Comparison of ENCODE assay signal across 1 cellular context in the genomic region with DNA sequence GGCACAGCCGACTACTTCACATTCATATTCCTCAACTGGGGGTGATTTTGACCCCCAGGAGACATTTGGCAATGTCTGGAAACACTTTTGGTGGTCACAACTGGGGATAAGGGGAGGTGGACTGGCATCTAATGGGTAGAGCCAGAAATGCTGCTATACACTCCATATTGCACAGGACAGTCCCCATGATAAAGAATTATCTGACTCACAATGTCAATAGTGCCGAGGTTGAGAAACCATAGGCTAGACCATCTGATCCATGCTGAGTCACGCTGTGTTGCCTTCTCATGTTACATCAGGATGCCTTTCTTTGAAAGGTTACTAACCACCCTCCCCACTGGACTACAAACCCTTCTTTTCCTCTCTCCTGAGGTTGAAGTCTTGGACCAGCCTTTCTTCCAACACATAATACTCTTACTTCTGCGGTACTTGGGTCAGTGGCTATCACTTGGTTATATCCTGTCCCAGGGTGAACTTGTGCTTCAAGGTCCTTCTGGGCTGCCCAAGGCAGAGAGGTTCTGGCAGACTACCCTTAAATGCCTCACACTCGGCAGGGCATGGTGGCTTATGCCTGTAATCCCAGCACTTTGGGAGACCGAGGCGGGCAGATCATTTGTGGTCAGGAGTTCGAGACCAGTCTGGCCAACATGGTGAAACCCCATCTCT.
TF ChIP-seq lines count a peak whose summit lies in the region.

No MANE protein-coding gene starts in this region.

TF ChIP-seq in HepG2, 621 proteins besides CTCF, POLR2A, EP300 and RAD21 (continued from another document and continues in another):
- 0 out of 2 replicates have a peak, but pooled peaks have one; percentile 11 for TF ChIP-seq FUBP1 (CRISPR knock-in tag; IDR thresholded peaks at IDR 0.05; ENCODE audit: borderline replicate concordance)
- peak; percentile 75; the same call in 1 of the 2 replicates for TF ChIP-seq DRAP1 (CRISPR knock-in tag; IDR thresholded peaks at IDR 0.05)
- TF ChIP-seq DNMT1 (CRISPR knock-in tag; IDR thresholded peaks at IDR 0.05) = no peak
- peak; percentile 100 for TF ChIP-seq FOSL2 (CRISPR knock-in tag; IDR thresholded peaks at IDR 0.05)
- peak; percentile 58; the same call in 1 of the 2 replicates for TF ChIP-seq GATA4 (IDR thresholded peaks at IDR 0.05; ENCODE audit: borderline replicate concordance, low read depth)
- TF ChIP-seq ZSCAN30 (CRISPR knock-in tag; IDR thresholded peaks at IDR 0.05) = no peak
- TF ChIP-seq ZNF530 (CRISPR knock-in tag; IDR thresholded peaks at IDR 0.05; ENCODE audit: low read depth) = no peak
- TF ChIP-seq ZNF770 (CRISPR knock-in tag; IDR thresholded peaks at IDR 0.05) = no peak
- TF ChIP-seq TBX3 (IDR thresholded peaks at IDR 0.05; ENCODE audit: borderline replicate concordance) = peak; percentile 30; the same call in 1 of the 2 replicates
- TF ChIP-seq, protein P1, sequence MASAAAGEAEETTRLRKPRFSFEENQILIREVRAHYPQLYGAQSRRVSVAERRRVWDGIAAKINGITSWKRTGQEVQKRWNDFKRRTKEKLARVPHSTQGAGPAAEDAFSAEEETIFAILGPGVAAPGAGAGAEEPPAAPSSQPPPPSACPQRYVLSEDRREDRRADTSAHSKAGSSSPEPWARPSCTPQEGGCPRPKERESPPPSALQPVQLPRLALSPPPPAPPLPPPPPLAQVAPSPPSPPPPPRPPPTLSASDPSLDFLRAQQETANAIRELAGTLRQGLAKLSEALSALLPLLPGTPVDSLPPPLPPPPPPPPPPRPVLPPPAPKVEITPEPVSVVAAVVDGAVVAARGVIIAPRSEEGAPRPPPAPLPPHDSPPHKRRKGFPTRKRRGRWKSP (CRISPR knock-in tag; IDR thresholded peaks at IDR 0.05) = no peak
- TF ChIP-seq SMYD3 (CRISPR knock-in tag; IDR thresholded peaks at IDR 0.05) = 0 out of 2 replicates have a peak, but pooled peaks have one; percentile 26
- peak; percentile 59; the same call in 1 of the 2 replicates for TF ChIP-seq ARNTL (CRISPR knock-in tag; IDR thresholded peaks at IDR 0.05)
- peak; percentile 82; the same call in 1 of the 2 replicates for TF ChIP-seq YEATS2 (CRISPR knock-in tag; IDR thresholded peaks at IDR 0.05; ENCODE audit: borderline replicate concordance)
- TF ChIP-seq PITX1 (CRISPR knock-in tag; IDR thresholded peaks at IDR 0.05) = peak; percentile 26; the same call in 1 of the 2 replicates
- TF ChIP-seq CBFB (CRISPR knock-in tag; IDR thresholded peaks at IDR 0.05) = peak; percentile 82
- TF ChIP-seq REPIN1 (CRISPR knock-in tag; IDR thresholded peaks at IDR 0.05; ENCODE audit: borderline replicate concordance, low read depth) = 0 out of 2 replicates have a peak, but pooled peaks have one; percentile 73
- TF ChIP-seq NR2F1 (CRISPR knock-in tag; IDR thresholded peaks at IDR 0.05) = 0 out of 4 replicates have a peak, but pooled peaks of 1 of the 2 experiments have one; percentile 13
- TF ChIP-seq FOSL1 (CRISPR knock-in tag; IDR thresholded peaks at IDR 0.05; ENCODE audit: borderline replicate concordance) = peak; percentile 98
- TF ChIP-seq ZHX2 (IDR thresholded peaks at IDR 0.05; ENCODE audit: low read depth) = peak; percentile 58; the same call in 1 of the 2 replicates
- TF ChIP-seq ZHX2 (CRISPR knock-in tag; IDR thresholded peaks at IDR 0.05; ENCODE audit: borderline replicate concordance) = no peak
- peak; percentile 89 for TF ChIP-seq KDM1A (CRISPR knock-in tag; IDR thresholded peaks at IDR 0.05)
- TF ChIP-seq ZMYM3 (CRISPR knock-in tag; IDR thresholded peaks at IDR 0.05) = peak; percentile 84; the same call in 1 of the 2 replicates
- TF ChIP-seq ZNF792 (CRISPR knock-in tag; IDR thresholded peaks at IDR 0.05) = peak; percentile 94
- 0 out of 2 replicates have a peak, but pooled peaks have one; percentile 80 for TF ChIP-seq KDM3A (CRISPR knock-in tag; IDR thresholded peaks at IDR 0.05; ENCODE audit: low read depth)
- TF ChIP-seq KDM4B (CRISPR knock-in tag; IDR thresholded peaks at IDR 0.05) = peak; percentile 90; the same call in 1 of the 2 replicates
- TF ChIP-seq ZSCAN25 (CRISPR knock-in tag; IDR thresholded peaks at IDR 0.05) = no peak
- TF ChIP-seq GATAD2A (CRISPR knock-in tag; IDR thresholded peaks at IDR 0.05) = peak; percentile 98
- no peak for TF ChIP-seq CENPT (CRISPR knock-in tag; IDR thresholded peaks at IDR 0.05; ENCODE audit: low read depth)
- TF ChIP-seq NFYC (CRISPR knock-in tag; IDR thresholded peaks at IDR 0.05) = 0 out of 2 replicates have a peak, but pooled peaks have one; percentile 32
- no peak for TF ChIP-seq HNRNPH1 (optimal IDR thresholded peaks at IDR 0.05; ENCODE audit: low read depth, low read length)
- TF ChIP-seq KAT8 (CRISPR knock-in tag; IDR thresholded peaks at IDR 0.05) = peak; percentile 86
- TF ChIP-seq EED (CRISPR knock-in tag; IDR thresholded peaks at IDR 0.05) = no peak
- TF ChIP-seq MAZ (IDR thresholded peaks at IDR 0.05; ENCODE audit: borderline replicate concordance, low read depth, low read length) = no peak
- TF ChIP-seq MAZ (CRISPR knock-in tag; IDR thresholded peaks at IDR 0.05; ENCODE audit: low read depth) = peak; percentile 26; the same call in 1 of the 2 replicates
- TF ChIP-seq, protein P2, sequence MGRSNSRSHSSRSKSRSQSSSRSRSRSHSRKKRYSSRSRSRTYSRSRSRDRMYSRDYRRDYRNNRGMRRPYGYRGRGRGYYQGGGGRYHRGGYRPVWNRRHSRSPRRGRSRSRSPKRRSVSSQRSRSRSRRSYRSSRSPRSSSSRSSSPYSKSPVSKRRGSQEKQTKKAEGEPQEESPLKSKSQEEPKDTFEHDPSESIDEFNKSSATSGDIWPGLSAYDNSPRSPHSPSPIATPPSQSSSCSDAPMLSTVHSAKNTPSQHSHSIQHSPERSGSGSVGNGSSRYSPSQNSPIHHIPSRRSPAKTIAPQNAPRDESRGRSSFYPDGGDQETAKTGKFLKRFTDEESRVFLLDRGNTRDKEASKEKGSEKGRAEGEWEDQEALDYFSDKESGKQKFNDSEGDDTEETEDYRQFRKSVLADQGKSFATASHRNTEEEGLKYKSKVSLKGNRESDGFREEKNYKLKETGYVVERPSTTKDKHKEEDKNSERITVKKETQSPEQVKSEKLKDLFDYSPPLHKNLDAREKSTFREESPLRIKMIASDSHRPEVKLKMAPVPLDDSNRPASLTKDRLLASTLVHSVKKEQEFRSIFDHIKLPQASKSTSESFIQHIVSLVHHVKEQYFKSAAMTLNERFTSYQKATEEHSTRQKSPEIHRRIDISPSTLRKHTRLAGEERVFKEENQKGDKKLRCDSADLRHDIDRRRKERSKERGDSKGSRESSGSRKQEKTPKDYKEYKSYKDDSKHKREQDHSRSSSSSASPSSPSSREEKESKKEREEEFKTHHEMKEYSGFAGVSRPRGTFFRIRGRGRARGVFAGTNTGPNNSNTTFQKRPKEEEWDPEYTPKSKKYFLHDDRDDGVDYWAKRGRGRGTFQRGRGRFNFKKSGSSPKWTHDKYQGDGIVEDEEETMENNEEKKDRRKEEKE (IDR thresholded peaks at IDR 0.05) = no peak
- peak; percentile 93 for TF ChIP-seq TEAD3 (CRISPR knock-in tag; optimal IDR thresholded peaks at IDR 0.05; ENCODE audit: borderline replicate concordance)
- no peak for TF ChIP-seq SYNCRIP (IDR thresholded peaks at IDR 0.05; ENCODE audit: insufficient read depth, low read depth, low read length)
- no peak for TF ChIP-seq ZNF33B (CRISPR knock-in tag; IDR thresholded peaks at IDR 0.05)
- no peak for TF ChIP-seq ZC3H13 (CRISPR knock-in tag; IDR thresholded peaks at IDR 0.05)
- TF ChIP-seq HDAC6 (IDR thresholded peaks at IDR 0.05; ENCODE audit: low read depth, low read length) = no peak
